Comparison of ENCODE assay signal across 9 cellular contexts in genomic region chrX:65528705-65529340, GRCh38. TPM values are rescaled to one million over a fixed set of nuclear protein-coding genes. Genes with fewer than 3 reads are reported as not detected.
DNase-seq lines count a peak whose midpoint lies in the region; ATAC-seq and TF ChIP-seq lines count a peak whose summit lies in the region.
"Had no signal": no experiment of that assay in that cellular context is flagged by ENCODE, and none has a peak within 500 bp of the region (broad histone marks: within the 10 kb centered on the region; RNA-seq: fewer than 3 reads in every experiment).

No MANE protein-coding gene starts in this region.

- peak; percentile 61 for ATAC-seq in GM21723 (IDR thresholded peaks at IDR 0.05; ENCODE audit: unreplicated experiment)

- TF ChIP-seq CTCF in osteocyte (IDR thresholded peaks at IDR 0.05): peak; percentile 85

- H3K27ac Mint-ChIP-seq in osteocyte (ENCODE audit: unreplicated experiment): no peak overlapping the region
- H3K27ac Mint-ChIP-seq: dendritic cell treated with granulocyte-macrophage colony-stimulating factor and Interleukin-4, amounts not matched to agents 40 ng/mL and 50 ng/mL, for 4 days had no signal

- DNase-seq in Daoy (ENCODE audit: low read depth): peak; percentile 17
- DNase-seq in NCI-H2227 (lab: John Stamatoyannopoulos, UW; ENCODE audit: unreplicated experiment): peak; percentile 59
- DNase-seq in activated CD8-positive, alpha-beta memory T cell treated with anti-CD3 and anti-CD28 coated beads, Interleukin-2, amount 50 U/mL, for 24 hours (ENCODE audit: extremely low read depth): peak; percentile 3
- peak; percentile 4 for DNase-seq in fibroblast of gingiva (ENCODE audit: low read depth)
- DNase-seq in osteocyte (ENCODE audit: extremely low spot score, unreplicated experiment): no peak
- no peak for DNase-seq in NCI-H1930 (lab: John Stamatoyannopoulos, UW)
- no peak for DNase-seq in cerebellar nuclear complex (lab: John Stamatoyannopoulos, UW)

- no peaks in the 10 kb centered on the region for H3K27me3 Mint-ChIP-seq in osteocyte (ENCODE audit: unreplicated experiment)
- H3K27me3 Mint-ChIP-seq: dendritic cell treated with granulocyte-macrophage colony-stimulating factor and Interleukin-4, amounts not matched to agents 40 ng/mL and 50 ng/mL, for 4 days had no signal

- peaks cover 10% of the 10 kb centered on the region for H3K4me1 Mint-ChIP-seq in osteocyte (ENCODE audit: unreplicated experiment)

- H3K36me3 Mint-ChIP-seq in osteocyte (ENCODE audit: unreplicated experiment): peaks cover 3% of the 10 kb centered on the region

- H3K4me3 Mint-ChIP-seq in osteocyte (ENCODE audit: unreplicated experiment): no peak overlapping the region
- H3K4me3 Mint-ChIP-seq: dendritic cell treated with granulocyte-macrophage colony-stimulating factor and Interleukin-4, amounts not matched to agents 40 ng/mL and 50 ng/mL, for 4 days had no signal

- H3K9me3 Mint-ChIP-seq in osteocyte (ENCODE audit: unreplicated experiment): no peaks in the 10 kb centered on the region
- H3K9me3 Mint-ChIP-seq: dendritic cell treated with granulocyte-macrophage colony-stimulating factor and Interleukin-4, amounts not matched to agents 40 ng/mL and 50 ng/mL, for 4 days had no signal

RNA-seq across cellular contexts. Expression of gene LAS1L, which starts 5.8 kb away (rescaled TPM):
- 36.9 and 39.4 TPM in 2 replicates for total RNA-seq in Daoy (2014; rRNA removed; shearing (Covaris generic))
- 30.4 and 33.6 TPM in 2 replicates for total RNA-seq in osteocyte

Comparison
In these comparisons a context has a peak if more than half of its experiments do, and no peak if none do; other contexts are left out.
1. DNase-seq: peak in Daoy (single experiment), NCI-H2227 (single experiment), activated CD8-positive, alpha-beta memory T cell treated with anti-CD3 and anti-CD28 coated beads, Interleukin-2, amount 50 U/mL, for 24 hours (single experiment) and fibroblast of gingiva (single experiment); none in osteocyte (single experiment), NCI-H1930 (0 of 2) and cerebellar nuclear complex (0 of 2).